11 cellular contexts compared by ENCODE assay signal in the genomic region with DNA sequence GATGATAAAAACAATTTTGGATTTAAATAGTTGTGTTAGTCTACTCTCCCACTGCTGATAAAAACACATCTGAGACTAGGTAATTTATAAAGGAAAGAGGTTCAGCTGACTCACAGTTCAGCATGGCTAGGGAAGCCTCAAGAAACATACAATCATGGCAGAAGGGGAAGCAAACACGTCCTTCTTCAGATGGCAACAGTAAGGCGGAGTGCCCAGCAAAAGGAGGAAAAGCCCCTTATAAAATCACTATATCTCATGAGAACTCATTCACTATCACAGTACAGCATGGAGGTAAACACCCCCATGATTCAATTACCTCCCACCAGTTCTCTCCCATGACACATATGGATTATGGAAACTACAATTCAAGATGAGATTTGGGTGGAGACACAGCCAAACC.
"Had no signal": no experiment of that assay in that cellular context is flagged by ENCODE, and none has a peak within 500 bp of the region (broad histone marks: within the 10 kb centered on the region; RNA-seq: fewer than 3 reads in every experiment).

No MANE protein-coding gene starts in this region.

- H2AFZ ChIP-seq: GM23248, GM23338 had no signal

- H3K9ac ChIP-seq: GM23248 had no signal

- H3K4me1 ChIP-seq: HAP-1 had no signal

- ATAC-seq: GM23338, HCT116 had no signal

- H3K27ac Mint-ChIP-seq: GM23338, H9, HFFc6 had no signal

- H3K4me2 ChIP-seq: GM23338 had no signal

- H3K4me1 Mint-ChIP-seq: GM23338 had no signal

- FAIRE-seq: H1, H54 had no signal

- DNase-seq: GM23248, GOT3, H7, H9, HCEC 1CT, HFFc6 had no signal

- H3K4me3 ChIP-seq: GM23248, GM23338, HAP-1 had no signal

- H3K9me3 Mint-ChIP-seq: GM23338 had no signal

- H3K36me3 ChIP-seq: HAP-1 had no signal

- H3K27ac ChIP-seq: GM23248 had no signal

- H3K9me3 ChIP-seq: HAP-1 had no signal

- H3K4me3 Mint-ChIP-seq: GM23338, H9, HFFc6 had no signal
